In genomic region chr17:39953471-39953888, GRCh38 we compare ENCODE assay signal across 2 cellular contexts.
TF ChIP-seq lines count a peak whose summit lies in the region.

No MANE protein-coding gene starts in this region.

TF ChIP-seq in SK-N-SH, 30 proteins besides CTCF, POLR2A, EP300 and RAD21 (continued from another document):
- no peak for TF ChIP-seq SMC3 (IDR thresholded peaks at IDR 0.05; ENCODE audit: low read depth, low read length)
- no peak for TF ChIP-seq GABPA (IDR thresholded peaks at IDR 0.05; ENCODE audit: low read depth)
- TF ChIP-seq PBX3 (IDR thresholded peaks at IDR 0.05) = no peak
- TF ChIP-seq YY1 (IDR thresholded peaks at IDR 0.05; ENCODE audit: low read depth) = no peak
- no peak for TF ChIP-seq SIN3A (IDR thresholded peaks at IDR 0.05; ENCODE audit: borderline replicate concordance, low read depth, low read length)
- no peak for TF ChIP-seq TCF12 (IDR thresholded peaks at IDR 0.05)
- TF ChIP-seq MEF2A (IDR thresholded peaks at IDR 0.05; ENCODE audit: borderline replicate concordance, low read depth) = no peak
- TF ChIP-seq MXI1 (IDR thresholded peaks at IDR 0.05; ENCODE audit: low read depth, low read length) = no peak
- TF ChIP-seq FOXJ3 (CRISPR knock-in tag; IDR thresholded peaks at IDR 0.05) = no peak
- no peak for TF ChIP-seq JUND (IDR thresholded peaks at IDR 0.05)
- TF ChIP-seq USF1 (IDR thresholded peaks at IDR 0.05; ENCODE audit: borderline replicate concordance, low read depth) = no peak
- no peak for TF ChIP-seq ELF1 (IDR thresholded peaks at IDR 0.05)
- TF ChIP-seq TAF1 (IDR thresholded peaks at IDR 0.05; ENCODE audit: borderline replicate concordance, low read depth, low read length) = no peak
- TF ChIP-seq EZH2phosphoT487 (IDR thresholded peaks at IDR 0.05; ENCODE audit: borderline replicate concordance, low read depth) = no peak
- no peak for TF ChIP-seq USF2 (IDR thresholded peaks at IDR 0.05; ENCODE audit: borderline replicate concordance, low read depth, low read length)
- TF ChIP-seq POLR2AphosphoS5 (IDR thresholded peaks at IDR 0.05; ENCODE audit: low read depth, low read length) = no peak
- TF ChIP-seq MAX (IDR thresholded peaks at IDR 0.05; ENCODE audit: low read depth) = no peak
- no peak for TF ChIP-seq IRF3 (IDR thresholded peaks at IDR 0.05; ENCODE audit: low read depth, low read length)

TF ChIP-seq in SK-N-SH treated with all-trans-retinoic acid at 6 μM for 48 hours, 23 proteins besides CTCF, POLR2A, EP300 and RAD21 (continued from another document):
- TF ChIP-seq POU6F1 (CRISPR knock-in tag; IDR thresholded peaks at IDR 0.05; ENCODE audit: borderline replicate concordance, low read depth) (no peak), ISL1 (CRISPR knock-in tag; IDR thresholded peaks at IDR 0.05) (no peak), ARNTL (CRISPR knock-in tag; IDR thresholded peaks at IDR 0.05; ENCODE audit: borderline replicate concordance, low read depth) (no peak), CREB5 (CRISPR knock-in tag; IDR thresholded peaks at IDR 0.05; ENCODE audit: low read depth) (no peak), ESRRG (CRISPR knock-in tag; IDR thresholded peaks at IDR 0.05) (no peak), ZNF565 (CRISPR knock-in tag; conservative IDR thresholded peaks at IDR 0.05; ENCODE audit: low read depth) (no peak)
